12 cellular contexts compared by ENCODE assay signal in genomic region chr1:111733996-111734369, GRCh38. TPM values are rescaled to one million over a fixed set of nuclear protein-coding genes. Genes with fewer than 3 reads are reported as not detected.
DNase-seq lines count a peak whose midpoint lies in the region; ATAC-seq, FAIRE-seq and TF ChIP-seq lines count a peak whose summit lies in the region.
"Had no signal": no experiment of that assay in that cellular context is flagged by ENCODE, and none has a peak within 500 bp of the region (broad histone marks: within the 10 kb centered on the region; RNA-seq: fewer than 3 reads in every experiment).

No MANE protein-coding gene starts in this region.

- no peak overlapping the region for H2AFZ ChIP-seq in H9 (ENCODE audit: low read length)

- FAIRE-seq in small intestine (lab: Jason Lieb, UNC), result no peak

- no peak overlapping the region for H3K9ac ChIP-seq in H9 (ENCODE audit: extremely low read depth, insufficient read length, low read length)

- H2BK5ac ChIP-seq in H9 (ENCODE audit: insufficient read length, low read length), result no peak overlapping the region

- H2BK12ac ChIP-seq in H9 (ENCODE audit: insufficient read length, low read depth, low read length), result no peak overlapping the region

- H3K36me3 Mint-ChIP-seq in H9 (ENCODE audit: insufficient read depth in 1 of 3, low read depth in 3 of 3), result no peaks in the 10 kb centered on the region
- H3K36me3 Mint-ChIP-seq in activated naive CD4-positive, alpha-beta T cell treated with anti-CD3 and anti-CD28 coated beads, Interleukin-2, amount 50 U/mL, for 72 hours, result no peaks in the 10 kb centered on the region
- no peaks in the 10 kb centered on the region for H3K36me3 Mint-ChIP-seq in activated naive CD8-positive, alpha-beta T cell treated with anti-CD3 and anti-CD28 coated beads, Interleukin-2, amount 50 U/mL, for 24 hours (ENCODE audit: low read depth)
- H3K36me3 Mint-ChIP-seq: CD4-positive, alpha-beta memory T cell had no signal

- no peak overlapping the region for H3K4me3 Mint-ChIP-seq in H9
- no peak overlapping the region for H3K4me3 Mint-ChIP-seq in activated naive CD8-positive, alpha-beta T cell treated with anti-CD3 and anti-CD28 coated beads, Interleukin-2, amount 50 U/mL, for 24 hours
- H3K4me3 Mint-ChIP-seq: activated B cell treated with CpG ODN at 0.5 μM for 24 hours; CD4-positive, alpha-beta memory T cell; central memory CD8-positive, alpha-beta T cell had no signal

- H3K27me3 Mint-ChIP-seq in H9 (ENCODE audit: low read depth), result peaks cover 2% of the 10 kb centered on the region; the same call in 1 of the 2 replicates
- H3K27me3 Mint-ChIP-seq in activated naive CD8-positive, alpha-beta T cell treated with anti-CD3 and anti-CD28 coated beads, Interleukin-2, amount 50 U/mL, for 24 hours, result peaks cover 14% of the 10 kb centered on the region
- H3K27me3 Mint-ChIP-seq: activated B cell treated with CpG ODN at 0.5 μM for 24 hours had no signal

- no peak overlapping the region for H3T11ph ChIP-seq in H9 (ENCODE audit: low read length)

- H4K5ac ChIP-seq in H9 (ENCODE audit: insufficient read length, low read depth, low read length), result no peak overlapping the region

- H3K4me1 ChIP-seq in H9 (ENCODE audit: insufficient read depth, low read length) (peaks cover 20% of the 10 kb centered on the region), left lung (peaks cover 5 to 76% of the 10 kb centered on the region in 2 donors), small intestine (ENCODE audit: control insufficient read depth in 2 of 2, insufficient read depth in 1 of 2, low read depth in 1 of 2, low read length in 1 of 2) (peaks cover 0 to 4% of the 10 kb centered on the region in 2 donors)

- H3K23me2 ChIP-seq in H9 (ENCODE audit: insufficient read length, low read depth, low read length, poor library complexity, severe bottlenecking), result peaks cover 11% of the 10 kb centered on the region

- ATAC-seq in left lung, result peak; percentile 3
- no peak for ATAC-seq in activated naive CD4-positive, alpha-beta T cell treated with anti-CD3 and anti-CD28 coated beads, Interleukin-2, amount 50 U/mL, for 72 hours
- ATAC-seq in activated naive CD8-positive, alpha-beta T cell treated with anti-CD3 and anti-CD28 coated beads, Interleukin-2, amount 50 U/mL, for 24 hours, result no peak

- H2AK5ac ChIP-seq in H9 (ENCODE audit: insufficient read length, low read length), result no peak overlapping the region

- no peaks in the 10 kb centered on the region for H3K27me3 ChIP-seq in H9 (ENCODE audit: insufficient read depth, low read length)
- no peaks in the 10 kb centered on the region for H3K27me3 ChIP-seq in left lung
- no peaks in the 10 kb centered on the region for H3K27me3 ChIP-seq in small intestine (ENCODE audit: control insufficient read depth in 2 of 2, insufficient read depth in 2 of 2, low read length in 2 of 2)

- H3K79me1 ChIP-seq in H9 (ENCODE audit: insufficient read depth, low read depth, low read length, poor library complexity, severe bottlenecking), result peaks cover 2% of the 10 kb centered on the region

- no peak overlapping the region for H3K14ac ChIP-seq in H9 (ENCODE audit: insufficient read depth, low read length)

- H2BK20ac ChIP-seq in H9 (ENCODE audit: low read depth, low read length, poor library complexity, severe bottlenecking), result no peak overlapping the region

- no peak overlapping the region for H2BK120ac ChIP-seq in H9 (ENCODE audit: low read depth, low read length, poor library complexity, severe bottlenecking)

- peaks cover 15 to 21% of the 10 kb centered on the region in 2 experiments for H3K4me1 Mint-ChIP-seq in H9
- H3K4me1 Mint-ChIP-seq in activated naive CD8-positive, alpha-beta T cell treated with anti-CD3 and anti-CD28 coated beads, Interleukin-2, amount 50 U/mL, for 24 hours, result peaks cover 11% of the 10 kb centered on the region

- no peaks in the 10 kb centered on the region for H4K20me1 ChIP-seq in H9 (ENCODE audit: control insufficient read depth, insufficient read depth, insufficient read length)

- peak overlapping the region in 1 of 3 experiments; percentile 96; a peak in 1 of 7 replicates for H3K27ac Mint-ChIP-seq in H9
- no peak overlapping the region for H3K27ac Mint-ChIP-seq in activated naive CD4-positive, alpha-beta T cell treated with anti-CD3 and anti-CD28 coated beads, Interleukin-2, amount 50 U/mL, for 72 hours
- no peak overlapping the region for H3K27ac Mint-ChIP-seq in activated naive CD8-positive, alpha-beta T cell treated with anti-CD3 and anti-CD28 coated beads, Interleukin-2, amount 50 U/mL, for 24 hours
- H3K27ac Mint-ChIP-seq: activated B cell treated with CpG ODN at 0.5 μM for 24 hours had no signal

- WGBS in H9 (ENCODE audit: extremely low coverage, insufficient read length, low lambda C conversion rate), result no CpG with 5 or more reads among the region's 7 CpGs
- WGBS in small intestine, 3 donors, result 75 to 89% (median 84%) methylated on average over 7 of the region's 7 CpGs

- no peak overlapping the region for H4K91ac ChIP-seq in H9 (ENCODE audit: insufficient read length, low read depth, low read length)

- H3K9me3 Mint-ChIP-seq in H9, result no peaks in the 10 kb centered on the region
- no peaks in the 10 kb centered on the region for H3K9me3 Mint-ChIP-seq in activated naive CD4-positive, alpha-beta T cell treated with anti-CD3 and anti-CD28 coated beads, Interleukin-2, amount 50 U/mL, for 72 hours
- no peaks in the 10 kb centered on the region for H3K9me3 Mint-ChIP-seq in activated naive CD8-positive, alpha-beta T cell treated with anti-CD3 and anti-CD28 coated beads, Interleukin-2, amount 50 U/mL, for 24 hours
- H3K9me3 Mint-ChIP-seq: activated B cell treated with CpG ODN at 0.5 μM for 24 hours; central memory CD8-positive, alpha-beta T cell had no signal

- no peak overlapping the region for H3K56ac ChIP-seq in H9 (ENCODE audit: insufficient read length, low read depth, low read length)

- H3K36me3 ChIP-seq in left lung (no peaks in the 10 kb centered on the region), small intestine (ENCODE audit: control insufficient read depth in 2 of 2, insufficient read depth in 2 of 2, low read length in 2 of 2) (no peaks in the 10 kb centered on the region)

- H3K18ac ChIP-seq in H9 (ENCODE audit: insufficient read length, low read depth, low read length), result no peak overlapping the region

- no peak overlapping the region for H4K8ac ChIP-seq in H9 (replicated peaks; ENCODE audit: insufficient read length, low read depth, low read length)

- DNase-seq in H9, result peak; percentile 8
- DNase-seq in UCSD-AML1 (lab: John Stamatoyannopoulos, UW; ENCODE audit: unreplicated experiment), result peak; percentile 49
- DNase-seq in left lung, result no peak
- no peak for DNase-seq in activated naive CD4-positive, alpha-beta T cell treated with anti-CD3 and anti-CD28 coated beads, Interleukin-2, amount 50 U/mL, for 72 hours (ENCODE audit: low spot score in 2 of 2)
- DNase-seq in activated naive CD8-positive, alpha-beta T cell treated with anti-CD3 and anti-CD28 coated beads, Interleukin-2, amount 50 U/mL, for 24 hours, result no peak
- no peak for DNase-seq in DMS153 (lab: John Stamatoyannopoulos, UW)
- DNase-seq in small intestine, result no peak
- DNase-seq: activated B cell treated with CpG ODN at 0.5 μM for 24 hours; CD4-positive, alpha-beta memory T cell; foreskin melanocyte had no signal

- no peak overlapping the region for H3K4ac ChIP-seq in H9 (ENCODE audit: low read depth, low read length)

- H3K4me3 ChIP-seq in left lung, result no peak overlapping the region
- H3K4me3 ChIP-seq in skin epidermis, result no peak overlapping the region
- no peak overlapping the region for H3K4me3 ChIP-seq in small intestine (ENCODE audit: low read depth in 1 of 2, low read length in 2 of 2)

- no peak overlapping the region for H2BK15ac ChIP-seq in H9 (ENCODE audit: low read depth, low read length)

- TF ChIP-seq CTCF in H9 (conservative IDR thresholded peaks at IDR 0.05) (no peak), left lung (IDR thresholded peaks at IDR 0.05) (no peak)

- intact Hi-C loops in left lung (cut with DNase I), result no loop called here

- H3K23ac ChIP-seq in H9 (ENCODE audit: insufficient read length, low read depth, low read length), result no peak overlapping the region

- H3K27ac ChIP-seq in H9 (ENCODE audit: insufficient read length, low read depth, low read length), result no peak overlapping the region
- peak overlapping the region; percentile 56 to 94 for H3K27ac ChIP-seq in left lung
- H3K27ac ChIP-seq in skin epidermis, result peak overlapping the region in 20 of 21 experiments; percentile 7 to 77 (median 64)
- H3K27ac ChIP-seq in small intestine (ENCODE audit: low read depth in 1 of 2, low read length in 1 of 2), result peak overlapping the region in 1 of 2 donors; percentile 70

- no peaks in the 10 kb centered on the region; the same call in 1 of the 2 replicates for H3K79me2 ChIP-seq in H9 (ENCODE audit: insufficient read depth, low read length)

- no peaks in the 10 kb centered on the region for H3K9me3 ChIP-seq in H9 (ENCODE audit: control insufficient read depth, low read depth, low read length)
- H3K9me3 ChIP-seq in left lung, result no peaks in the 10 kb centered on the region
- no peaks in the 10 kb centered on the region for H3K9me3 ChIP-seq in small intestine (ENCODE audit: control insufficient read depth, low read depth)

- H3K4me2 ChIP-seq in H9 (ENCODE audit: insufficient read depth, insufficient read length, low read length), result no peak overlapping the region

RNA-seq across cellular contexts. Expression of gene INKA2, which starts 5.2 kb away (rescaled TPM):
- total RNA-seq in H9 (2021) (11.9 and 12.3 TPM in 2 replicates), left lung (10 to 100 TPM in 1 of 2 donors, 1 to 10 TPM in 1; 7.2 to 13.8 TPM)
- total RNA-seq in activated naive CD4-positive, alpha-beta T cell treated with anti-CD3 and anti-CD28 coated beads, Interleukin-2, amount 50 U/mL, for 72 hours, result 1 to 10 TPM; 1.4 to 4.4 TPM
- polyA plus RNA-seq in small intestine, result 1 to 10 TPM in 1 of 3 donors, under 1 TPM in 2; 0.22 to 2.2 (median 0.27) TPM

RNA-seq across cellular contexts. Expression of gene DDX20, which starts 21.7 kb away (rescaled TPM):
- total RNA-seq in H9 (2021) (38.0 and 38.3 TPM in 2 replicates), left lung (10 to 100 TPM; 10.6 to 12.2 TPM)
- total RNA-seq in activated naive CD4-positive, alpha-beta T cell treated with anti-CD3 and anti-CD28 coated beads, Interleukin-2, amount 50 U/mL, for 72 hours, result 10 to 100 TPM; 11.2 to 13.6 TPM
- 1 to 10 TPM; 3.0 to 6.1 (median 3.6) TPM for polyA plus RNA-seq in small intestine

Comparison
In these comparisons a context has a peak if more than half of its experiments do, and no peak if none do; other contexts are left out.
1. DNase-seq: peak in H9 (single experiment) and UCSD-AML1 (single experiment); none in left lung (0 of 2), activated naive CD4-positive, alpha-beta T cell treated with anti-CD3 and anti-CD28 coated beads, Interleukin-2, amount 50 U/mL, for 72 hours (0 of 2), activated naive CD8-positive, alpha-beta T cell treated with anti-CD3 and anti-CD28 coated beads, Interleukin-2, amount 50 U/mL, for 24 hours (single experiment), DMS153 (single experiment) and small intestine (single experiment).